Comparison of ENCODE assay signal across 8 cellular contexts in genomic region chr13:36819811-36820140, GRCh38. TPM values are rescaled to one million over a fixed set of nuclear protein-coding genes. Genes with fewer than 3 reads are reported as not detected.
DNase-seq lines count a peak whose midpoint lies in the region; ATAC-seq and TF ChIP-seq lines count a peak whose summit lies in the region.

No MANE protein-coding gene starts in this region.

- H3K9me3 ChIP-seq in RWPE2 (ENCODE audit: severe bottlenecking): no peaks in the 10 kb centered on the region

- H3K56ac ChIP-seq in mesendoderm (ENCODE audit: low read length): peak overlapping the region; percentile 95

- no peak overlapping the region for H2BK5ac ChIP-seq in mesendoderm (ENCODE audit: low read length)

- H4K8ac ChIP-seq in mesendoderm (ENCODE audit: low read depth, low read length): no peak overlapping the region

- no peaks in the 10 kb centered on the region for H3K9me3 Mint-ChIP-seq in central memory CD8-positive, alpha-beta T cell

- H3K4me3 Mint-ChIP-seq in central memory CD8-positive, alpha-beta T cell: peak overlapping the region; percentile 94

- peak; percentile 29 for DNase-seq in AG20443 (ENCODE audit: low spot score)
- no peak for DNase-seq in RWPE2 (ENCODE audit: low spot score)
- DNase-seq in central memory CD8-positive, alpha-beta T cell (ENCODE audit: low spot score in 2 of 2): no peak
- peak; percentile 56 for DNase-seq in mesendoderm
- DNase-seq in stimulated activated naive CD8-positive, alpha-beta T cell treated with anti-CD3 and anti-CD28 coated beads, Interleukin-15, Interleukin-2, amounts not matched to agents 100 U/mL and 50 U/mL, for 24 hours: no peak
- no peak for DNase-seq in NCI-H128 (lab: John Stamatoyannopoulos, UW; ENCODE audit: unreplicated experiment)

- ATAC-seq in GM18868 (IDR thresholded peaks at IDR 0.05; ENCODE audit: unreplicated experiment): peak; percentile 11
- peak; percentile 6 for ATAC-seq in HG03108 (IDR thresholded peaks at IDR 0.05; ENCODE audit: unreplicated experiment)
- ATAC-seq in RWPE2 (ENCODE audit: low read depth): peak; percentile 35
- peak; percentile 30 for ATAC-seq in central memory CD8-positive, alpha-beta T cell (replicated peaks; ENCODE audit: extremely low read depth, poor library complexity, severe bottlenecking)
- ATAC-seq in stimulated activated naive CD8-positive, alpha-beta T cell treated with anti-CD3 and anti-CD28 coated beads, Interleukin-15, Interleukin-2, amounts not matched to agents 100 U/mL and 50 U/mL, for 24 hours: peak; percentile 4

- H3K4me1 ChIP-seq in RWPE2 (ENCODE audit: insufficient read depth, poor library complexity, severe bottlenecking): peaks cover 5% of the 10 kb centered on the region
- H3K4me1 ChIP-seq in mesendoderm (ENCODE audit: control insufficient read depth, low read depth, low read length): peaks cover 6% of the 10 kb centered on the region

- peaks cover 14% of the 10 kb centered on the region for H3K27me3 Mint-ChIP-seq in central memory CD8-positive, alpha-beta T cell

- peak overlapping the region; percentile 7 for H3K23ac ChIP-seq in mesendoderm (ENCODE audit: low read length)

- H3K9ac ChIP-seq in mesendoderm (ENCODE audit: low read length): peak overlapping the region; percentile 89

- peak overlapping the region; percentile 25 for H3K18ac ChIP-seq in mesendoderm (ENCODE audit: low read length)

- peak overlapping the region; percentile 82 for H3K27ac Mint-ChIP-seq in central memory CD8-positive, alpha-beta T cell (ENCODE audit: low read depth)

- H3K36me3 ChIP-seq in RWPE2 (ENCODE audit: low read depth) (peaks cover 9% of the 10 kb centered on the region; the same call in 1 of the 2 replicates), mesendoderm (ENCODE audit: control insufficient read depth, insufficient read depth, low read length) (no peaks in the 10 kb centered on the region)

- H3K4me3 ChIP-seq in RWPE2 (ENCODE audit: severe bottlenecking) (peak overlapping the region; percentile 85), mesendoderm (ENCODE audit: low read length) (peak overlapping the region; percentile 80)

- peaks cover 11% of the 10 kb centered on the region for H3K36me3 Mint-ChIP-seq in central memory CD8-positive, alpha-beta T cell (ENCODE audit: insufficient read depth)

- H3K79me2 ChIP-seq in mesendoderm (ENCODE audit: control insufficient read depth, insufficient read depth, low read length): peaks cover 5% of the 10 kb centered on the region

- no peak overlapping the region for H2BK120ac ChIP-seq in mesendoderm (ENCODE audit: low read depth, low read length)

- H2BK15ac ChIP-seq in mesendoderm (replicated peaks; ENCODE audit: low read depth): no peak overlapping the region

- H2AK5ac ChIP-seq in mesendoderm (ENCODE audit: low read length): no peak overlapping the region

- peaks cover 7% of the 10 kb centered on the region for H3K79me1 ChIP-seq in mesendoderm (ENCODE audit: low read length)

- peaks cover 43% of the 10 kb centered on the region for H3K4me1 Mint-ChIP-seq in central memory CD8-positive, alpha-beta T cell

- WGBS in mesendoderm (ENCODE audit: extremely low coverage, insufficient coverage, low lambda C conversion rate): no CpG with 5 or more reads among the region's 14 CpGs

- H4K5ac ChIP-seq in mesendoderm (ENCODE audit: low read length): no peak overlapping the region

- peak overlapping the region; percentile 56 for H3K4me2 ChIP-seq in mesendoderm (ENCODE audit: low read length)

- H3K27ac ChIP-seq in RWPE2 (ENCODE audit: poor library complexity, severe bottlenecking): no peak overlapping the region
- H3K27ac ChIP-seq in mesendoderm (ENCODE audit: low read depth, low read length): no peak overlapping the region

- no peak overlapping the region for H3K4ac ChIP-seq in mesendoderm (ENCODE audit: low read depth, low read length)

- no peak for TF ChIP-seq CTCF in RWPE2 (IDR thresholded peaks at IDR 0.05; ENCODE audit: poor library complexity, severe bottlenecking)

- H3K27me3 ChIP-seq in RWPE2 (ENCODE audit: insufficient read depth, poor library complexity, severe bottlenecking) (no peaks in the 10 kb centered on the region), mesendoderm (ENCODE audit: insufficient read depth, low read length, poor library complexity) (no peaks in the 10 kb centered on the region)

RNA-seq across cellular contexts. Expression of gene RFXAP, which starts 0.8 kb away (rescaled TPM):
- 6.9 TPM for polyA plus RNA-seq in mesendoderm (2013, experiment 1 of 2)
- polyA plus RNA-seq in mesendoderm (2013, experiment 2 of 2): 6.2 TPM

Comparison
In these comparisons a context has a peak if more than half of its experiments do, and no peak if none do; other contexts are left out.
1. DNase-seq: peak in AG20443 (single experiment) and mesendoderm (single experiment); none in RWPE2 (single experiment), central memory CD8-positive, alpha-beta T cell (0 of 2), stimulated activated naive CD8-positive, alpha-beta T cell treated with anti-CD3 and anti-CD28 coated beads, Interleukin-15, Interleukin-2, amounts not matched to agents 100 U/mL and 50 U/mL, for 24 hours (single experiment) and NCI-H128 (single experiment).
2. Peak in every context shown above with its lines, with median percentiles within 50 percentile points of each other: ATAC-seq.